Comparison of ENCODE assay signal across 8 cellular contexts in the genomic region with DNA sequence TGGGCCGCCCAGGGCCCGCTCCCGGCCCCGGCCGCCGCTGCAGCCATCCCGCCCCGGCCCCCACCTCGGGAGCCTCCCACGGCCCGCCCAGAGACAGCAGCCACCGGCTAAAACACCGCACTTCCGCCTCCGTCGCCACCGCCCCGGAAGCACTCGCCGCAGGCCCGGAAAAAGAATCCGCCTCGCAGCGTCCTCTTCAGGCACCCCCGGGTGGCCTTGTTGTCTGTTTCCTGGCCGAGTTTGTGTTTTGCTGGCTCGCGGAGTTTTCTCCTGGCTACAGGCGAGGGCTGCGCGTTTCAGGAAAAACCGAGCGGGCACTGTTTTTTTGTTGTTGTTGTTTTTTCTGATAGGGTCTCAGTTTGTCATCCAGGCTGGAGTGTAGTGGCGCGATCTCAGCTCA. TPM values are rescaled to one million over a fixed set of nuclear protein-coding genes. Genes with fewer than 3 reads are reported as not detected.
DNase-seq lines count a peak whose midpoint lies in the region; ATAC-seq and TF ChIP-seq lines count a peak whose summit lies in the region.
"Not testable (repeated sequence)": the region's sequence is repeated elsewhere in the genome, so short reads cannot be mapped to it uniquely, and the experiment has no call there.

Gene CCZ1B (minus strand): TSS at position 125 of the 400 bp plus-strand sequence. CDS start 78 bp downstream, at position 47.

- DNase-seq in NCI-H2227 (lab: John Stamatoyannopoulos, UW; ENCODE audit: unreplicated experiment) (peak; percentile 60), MCF 10A (ENCODE audit: unreplicated experiment) (peak; percentile 43), iris pigment epithelial cell (ENCODE audit: low read depth) (peak; percentile 65), smooth muscle cell of the brain vasculature (ENCODE audit: low read depth, low spot score) (peak; percentile 20)

- H3K36me3 Mint-ChIP-seq in MCF 10A (ENCODE audit: insufficient read depth, unreplicated experiment), result not testable (repeated sequence)

- H3K4me3 Mint-ChIP-seq in MCF 10A (ENCODE audit: unreplicated experiment), result peak within 1 kb of the TSS; percentile 81

- H3K4me3 ChIP-seq in ACC112 (ENCODE audit: low read depth, low read length), result peak within 1 kb of the TSS; percentile 67
- peak within 1 kb of the TSS; percentile 50 for H3K4me3 ChIP-seq in WI38 (ENCODE audit: low read depth, low read length)

- not testable (repeated sequence) for BruUV-seq in MCF 10A (replicated peaks; lab: Mats Ljungman, UMichigan)

- H3K27ac ChIP-seq in ACC112 (ENCODE audit: low read depth, low read length), result not testable (repeated sequence)

- H3K9me3 Mint-ChIP-seq in MCF 10A (ENCODE audit: unreplicated experiment), result not testable (repeated sequence)

- H3K27ac Mint-ChIP-seq in MCF 10A (ENCODE audit: low read depth, unreplicated experiment), result peak within 1 kb of the TSS; percentile 81

- H3K79me2 ChIP-seq in ACC112 (ENCODE audit: control insufficient read depth, insufficient read depth, low read length, unreplicated experiment), result not testable (repeated sequence)

- H3K27me3 Mint-ChIP-seq in MCF 10A (ENCODE audit: insufficient read depth, unreplicated experiment), result not testable (repeated sequence)

- TF ChIP-seq CTCF in WI38 (IDR thresholded peaks at IDR 0.05; ENCODE audit: low read depth, low read length); MCF 10A (IDR thresholded peaks at IDR 0.05; ENCODE audit: unreplicated experiment): not testable (repeated sequence)

- intact Hi-C loops in MCF 10A (cut with micrococcal nuclease), result not testable (repeated sequence)

- peak within 1 kb of the TSS; percentile 28 for H2AFZ ChIP-seq in ACC112 (ENCODE audit: low read length, unreplicated experiment)

- H3K4me1 ChIP-seq in ACC112 (ENCODE audit: control insufficient read depth, insufficient read depth, low read length, unreplicated experiment), result not testable (repeated sequence)

- not testable (repeated sequence) for H3K36me3 ChIP-seq in ACC112 (ENCODE audit: insufficient read depth, low read length)

- POLR2A ChIA-PET in MCF 10A (lab: Yijun Ruan, JAX), result not testable (repeated sequence)

- H3K4me1 Mint-ChIP-seq in MCF 10A (ENCODE audit: insufficient read depth, unreplicated experiment), result not testable (repeated sequence)

- H3K27me3 ChIP-seq in ACC112 (ENCODE audit: insufficient read depth, low read length), result not testable (repeated sequence)

- ATAC-seq in GM18873 (IDR thresholded peaks at IDR 0.05; ENCODE audit: low FRiP score, unreplicated experiment) (peak; percentile 96), HG03108 (IDR thresholded peaks at IDR 0.05; ENCODE audit: unreplicated experiment) (peak; percentile 99)

- CTCF ChIA-PET in MCF 10A (lab: Yijun Ruan, JAX), result not testable (repeated sequence)

RNA-seq across cellular contexts. Expression of gene CCZ1B, which starts in this region (rescaled TPM):
- 34.9 and 43.7 TPM in 2 replicates for total RNA-seq in MCF 10A (2022)
